ENCODE assay signal across 11 cellular contexts in genomic region chr7:76293407-76293901, GRCh38. TPM values are rescaled to one million over a fixed set of nuclear protein-coding genes. Genes with fewer than 3 reads are reported as not detected.
DNase-seq lines count a peak whose midpoint lies in the region; ATAC-seq and TF ChIP-seq lines count a peak whose summit lies in the region.
"Had no signal": no experiment of that assay in that cellular context is flagged by ENCODE, and none has a peak within 500 bp of the region (broad histone marks: within the 10 kb centered on the region; RNA-seq: fewer than 3 reads in every experiment).

No MANE protein-coding gene starts in this region.

- dilution Hi-C loops in mammary epithelial cell (cut with HindIII; ENCODE audit: low sequenced_read_pairs) = loop anchor here (10.0 kb wide), 1 partner anchor 131 kb away; the partner anchor contains the start of gene ZP3

- no peak for TF ChIP-seq CTCF in LNCaP clone FGC (IDR thresholded peaks at IDR 0.05; ENCODE audit: control insufficient read depth, extremely low read depth, insufficient read depth)
- no peak for TF ChIP-seq CTCF in mammary epithelial cell (conservative IDR thresholded peaks at IDR 0.05 in 1 of 2, IDR thresholded peaks at IDR 0.05 in 1 of 2; ENCODE audit: extremely low read depth in 1 of 2, insufficient read depth in 1 of 2, low read depth in 1 of 2, low read length in 2 of 2)
- no peak for TF ChIP-seq CTCF in lung (IDR thresholded peaks at IDR 0.05; ENCODE audit: control extremely low read depth, extremely low read depth)

- intact Hi-C loops in mammary epithelial cell (cut with micrococcal nuclease) = no loop called here

- ATAC-seq in lung (ENCODE audit: insufficient read depth, low FRiP score) = no peak
- no peak for ATAC-seq in HG02973 (IDR thresholded peaks at IDR 0.05; ENCODE audit: unreplicated experiment)
- ATAC-seq: activated CD8-positive, alpha-beta T cell treated with anti-CD3 and anti-CD28 coated beads for 36 hours had no signal

- H3K9me3 ChIP-seq in mammary epithelial cell (replicated peaks; ENCODE audit: insufficient read depth, low read length) (no peaks in the 10 kb centered on the region), lung (ENCODE audit: control insufficient read depth in 2 of 2, insufficient read depth in 1 of 2, low read length in 1 of 2) (no peaks in the 10 kb centered on the region)

- H3K9ac ChIP-seq in mammary epithelial cell (ENCODE audit: insufficient read depth, low read length) = no peak overlapping the region

- H3K4me1 ChIP-seq in mammary epithelial cell (ENCODE audit: insufficient read depth, low read length) = peaks cover 63% of the 10 kb centered on the region
- H3K4me1 ChIP-seq in lung (ENCODE audit: control insufficient read depth in 2 of 2, insufficient read depth in 2 of 2, low read length in 2 of 2) = peaks cover 8 to 21% of the 10 kb centered on the region in 2 donors

- no TSS peak for BruUV-seq in mammary epithelial cell (replicated peaks; lab: Mats Ljungman, UMichigan)

- 95% methylated on average over 8 of the region's 8 CpGs for WGBS in mammary epithelial cell (ENCODE audit: low coverage, missing lambda C conversion rate)
- WGBS in lung, 2 donors = 72 to 87% methylated on average over 8 of the region's 8 CpGs

- peak; percentile 92 for DNase-seq in LNCaP clone FGC (ENCODE audit: low read depth)
- DNase-seq in mammary epithelial cell = no peak
- no peak for DNase-seq in lung (ENCODE audit: low spot score)
- no peak for DNase-seq in NCI-H187 treated with DMSO at 0.1 percent for 48 hours (lab: John Stamatoyannopoulos, UW)
- DNase-seq in NCI-H526 treated with DMSO at 0.1 percent for 48 hours (lab: John Stamatoyannopoulos, UW) = no peak
- DNase-seq in GDM1 (lab: John Stamatoyannopoulos, UW) = no peak
- DNase-seq: activated CD8-positive, alpha-beta T cell treated with anti-CD3 and anti-CD28 coated beads for 36 hours; DND-41; NCI-H524 had no signal

- no peak overlapping the region for H3K4me2 ChIP-seq in mammary epithelial cell (ENCODE audit: insufficient read depth, low read depth, low read length)

- H4K20me1 ChIP-seq in mammary epithelial cell (ENCODE audit: insufficient read depth, low read length) = no peaks in the 10 kb centered on the region

- peak overlapping the region; percentile 90 for H3K27ac ChIP-seq in mammary epithelial cell (ENCODE audit: insufficient read depth, low read depth, low read length)
- H3K27ac ChIP-seq in lung (ENCODE audit: low read depth in 1 of 2, low read length in 1 of 2) = peak overlapping the region; percentile 82 to 94
- peak overlapping the region; percentile 100 for H3K27ac ChIP-seq in temporal lobe (ENCODE audit: low read depth, low read length)

- H3K4me3 ChIP-seq in LNCaP clone FGC (ENCODE audit: low read depth, low read length) = no peak overlapping the region
- H3K4me3 ChIP-seq in mammary epithelial cell (replicated peaks in 1 of 3; ENCODE audit: insufficient read depth in 1 of 3, low read depth in 2 of 3, low read length in 3 of 3) = no peak overlapping the region
- H3K4me3 ChIP-seq in lung = no peak overlapping the region

- H2AFZ ChIP-seq in mammary epithelial cell (ENCODE audit: low read depth, low read length) = no peak overlapping the region

- CTCF ChIA-PET in mammary epithelial cell (lab: Charles Lee; ENCODE audit: low non-redundant PET) = no interaction called here

- H3K36me3 ChIP-seq in mammary epithelial cell (ENCODE audit: insufficient read depth, low read length) (no peaks in the 10 kb centered on the region), lung (ENCODE audit: control insufficient read depth in 2 of 2, insufficient read depth in 2 of 2, low read length in 2 of 2) (no peaks in the 10 kb centered on the region)

- no peaks in the 10 kb centered on the region for H3K79me2 ChIP-seq in mammary epithelial cell (ENCODE audit: insufficient read depth, low read length)

- in situ Hi-C loops in mammary epithelial cell (cut with MboI; ENCODE audit: low sequenced_read_pairs in 2 of 2) = no loop called here

- H3K27me3 ChIP-seq in mammary epithelial cell (ENCODE audit: insufficient read depth, low read length) (no peaks in the 10 kb centered on the region), lung (ENCODE audit: control insufficient read depth, insufficient read depth) (no peaks in the 10 kb centered on the region)

RNA-seq across cellular contexts. Expression of gene HSPB1, which starts 9.0 kb away (rescaled TPM):
- total RNA-seq in mammary epithelial cell (100 to 1,000 TPM; 523 to 862 TPM), lung (100 to 1,000 TPM in 1 of 2 donors, 10 to 100 TPM in 1; 89.6 to 529 TPM), temporal lobe (5.2 TPM)
- polyA plus RNA-seq in mammary epithelial cell (420 TPM), lung (100 to 1,000 TPM; 336 to 376 TPM)
- 132 TPM for polyA minus RNA-seq in mammary epithelial cell

Comparison
In these comparisons a context has a peak if more than half of its experiments do, and no peak if none do; other contexts are left out.
1. RNA of gene HSPB1, which starts 9.0 kb away (total RNA-seq): 523 to 862 TPM in mammary epithelial cell and 89.6 to 529 TPM in lung; 5.2 TPM in temporal lobe (single experiment); every median in the first group is over 10 times any median in the second.
2. Peak in every context shown above with its lines, with median percentiles within 50 percentile points of each other: H3K27ac ChIP-seq.